In genomic region chr2:42340045-42340937, GRCh38 we compare ENCODE assay signal across 16 cellular contexts. TPM values are rescaled to one million over a fixed set of nuclear protein-coding genes. Genes with fewer than 3 reads are reported as not detected.
DNase-seq lines count a peak whose midpoint lies in the region; ATAC-seq and TF ChIP-seq lines count a peak whose summit lies in the region.
"Had no signal": no experiment of that assay in that cellular context is flagged by ENCODE, and none has a peak within 500 bp of the region (broad histone marks: within the 10 kb centered on the region; RNA-seq: fewer than 3 reads in every experiment).

No MANE protein-coding gene starts in this region.

- peaks cover 10% of the 10 kb centered on the region for H3K4me1 ChIP-seq in CD8-positive, alpha-beta T cell (ENCODE audit: insufficient read depth, low read length)
- H3K4me1 ChIP-seq in H9 (ENCODE audit: insufficient read depth, low read length) (no peaks in the 10 kb centered on the region), neural progenitor cell (peaks cover 10% of the 10 kb centered on the region)
- H3K4me1 ChIP-seq: HAP-1 had no signal

- H3K4me3 Mint-ChIP-seq in CD8-positive, alpha-beta T cell = no peak overlapping the region
- no peak overlapping the region for H3K4me3 Mint-ChIP-seq in H9
- H3K4me3 Mint-ChIP-seq in central memory CD8-positive, alpha-beta T cell = no peak overlapping the region
- H3K4me3 Mint-ChIP-seq in neural progenitor cell = no peak overlapping the region

- no peak for DNase-seq in CD8-positive, alpha-beta T cell
- no peak for DNase-seq in H9
- no peak for DNase-seq in central memory CD8-positive, alpha-beta T cell (ENCODE audit: low spot score in 2 of 2)
- no peak for DNase-seq in neural progenitor cell (ENCODE audit: low spot score)
- no peak for DNase-seq in DMS153 (lab: John Stamatoyannopoulos, UW)
- no peak for DNase-seq in KG1 (lab: John Stamatoyannopoulos, UW)
- DNase-seq: central memory CD4-positive, alpha-beta T cell; EL; left cardiac atrium; NCI-H2029 treated with DMSO at 0.1 percent for 48 hours; NCI-H524; OCI-M1 had no signal

- peaks cover 35% of the 10 kb centered on the region for H3K4me1 Mint-ChIP-seq in CD8-positive, alpha-beta T cell (ENCODE audit: low read depth)
- H3K4me1 Mint-ChIP-seq in H9 = peaks cover 10 to 20% of the 10 kb centered on the region in 2 experiments
- H3K4me1 Mint-ChIP-seq in central memory CD8-positive, alpha-beta T cell = peaks cover 42% of the 10 kb centered on the region
- H3K4me1 Mint-ChIP-seq in neural progenitor cell = peaks cover 36% of the 10 kb centered on the region

- CTCF ChIA-PET in CD8-positive, alpha-beta T cell (lab: Charles Lee) = no interaction called here

- TF ChIP-seq CTCF in CD8-positive, alpha-beta T cell (IDR thresholded peaks at IDR 0.05) = no peak
- TF ChIP-seq CTCF in H9 (conservative IDR thresholded peaks at IDR 0.05) (no peak), neural progenitor cell (IDR thresholded peaks at IDR 0.05) (no peak)

- no peaks in the 10 kb centered on the region for H3K9me3 ChIP-seq in CD8-positive, alpha-beta T cell (ENCODE audit: low read length)
- no peaks in the 10 kb centered on the region for H3K9me3 ChIP-seq in H9 (ENCODE audit: control insufficient read depth, low read depth, low read length)
- H3K9me3 ChIP-seq in neural progenitor cell (ENCODE audit: low read depth) = no peaks in the 10 kb centered on the region
- H3K9me3 ChIP-seq: BLaER1 treated with 17β-estradiol and CSF1 and Interleukin-3, amounts not matched to agents 10 nM and 100 nM; HAP-1 had no signal

- H3K4me3 ChIP-seq in CD8-positive, alpha-beta T cell (ENCODE audit: low read depth, low read length) = no peak overlapping the region
- H3K4me3 ChIP-seq in neural progenitor cell = no peak overlapping the region
- H3K4me3 ChIP-seq: BLaER1 treated with 17β-estradiol and CSF1 and Interleukin-3, amounts not matched to agents 10 nM and 100 nM; HAP-1; SK-N-MC had no signal

- no peak overlapping the region for H3K9ac ChIP-seq in H9 (ENCODE audit: extremely low read depth, insufficient read length, low read length)
- H3K9ac ChIP-seq in neural progenitor cell = no peak overlapping the region
- H3K9ac ChIP-seq: BLaER1 treated with 17β-estradiol and CSF1 and Interleukin-3, amounts not matched to agents 10 nM and 100 nM had no signal

- no CpG with 5 or more reads among the region's 23 CpGs for WGBS in H9 (ENCODE audit: extremely low coverage, insufficient read length, low lambda C conversion rate)

- H3K27ac Mint-ChIP-seq in CD8-positive, alpha-beta T cell = peak overlapping the region; percentile 80
- H3K27ac Mint-ChIP-seq in H9 = peak overlapping the region; percentile 24 to 86 (median 42); a peak in 5 of 7 replicates
- peak overlapping the region; percentile 89 for H3K27ac Mint-ChIP-seq in central memory CD8-positive, alpha-beta T cell (ENCODE audit: low read depth)
- peak overlapping the region; percentile 90 for H3K27ac Mint-ChIP-seq in neural progenitor cell

- no peak overlapping the region for H3K27ac ChIP-seq in CD8-positive, alpha-beta T cell (ENCODE audit: low read depth, low read length)
- H3K27ac ChIP-seq in H9 (ENCODE audit: insufficient read length, low read depth, low read length) (no peak overlapping the region), neural progenitor cell (no peak overlapping the region)
- H3K27ac ChIP-seq: SK-N-MC had no signal

- no peak overlapping the region for H3K14ac ChIP-seq in H9 (ENCODE audit: insufficient read depth, low read length)

- no peak overlapping the region for H2BK5ac ChIP-seq in H9 (ENCODE audit: insufficient read length, low read length)

- H3K4ac ChIP-seq in H9 (ENCODE audit: low read depth, low read length) = no peak overlapping the region

- H3K23ac ChIP-seq in H9 (ENCODE audit: insufficient read length, low read depth, low read length) = no peak overlapping the region

- ATAC-seq in CD8-positive, alpha-beta T cell = no peak
- no peak for ATAC-seq in central memory CD8-positive, alpha-beta T cell (replicated peaks; ENCODE audit: extremely low read depth, poor library complexity, severe bottlenecking)
- no peak for ATAC-seq in GM21737 (IDR thresholded peaks at IDR 0.05; ENCODE audit: unreplicated experiment)
- ATAC-seq: left cardiac atrium had no signal

- no peak overlapping the region for H3K4me2 ChIP-seq in H9 (ENCODE audit: insufficient read depth, insufficient read length, low read length)
- no peak overlapping the region for H3K4me2 ChIP-seq in neural progenitor cell
- H3K4me2 ChIP-seq: BLaER1 treated with 17β-estradiol and CSF1 and Interleukin-3, amounts not matched to agents 10 nM and 100 nM had no signal

- no peak overlapping the region for H4K5ac ChIP-seq in H9 (ENCODE audit: insufficient read length, low read depth, low read length)

- POLR2A ChIA-PET in CD8-positive, alpha-beta T cell (lab: Charles Lee) = interaction anchor here (0.5 kb wide), 1 partner anchor 112 kb away, joined by 4 read pairs; no protein-coding TSS in a partner anchor

- H3F3A ChIP-seq in neural progenitor cell (ENCODE audit: low read depth) = peaks cover 6% of the 10 kb centered on the region

- H3K27me3 ChIP-seq in CD8-positive, alpha-beta T cell (ENCODE audit: insufficient read depth, low read length) = no peaks in the 10 kb centered on the region
- H3K27me3 ChIP-seq in H9 (ENCODE audit: insufficient read depth, low read length) (no peaks in the 10 kb centered on the region), neural progenitor cell (no peaks in the 10 kb centered on the region)
- H3K27me3 ChIP-seq: BLaER1 treated with 17β-estradiol and CSF1 and Interleukin-3, amounts not matched to agents 10 nM and 100 nM had no signal

- H3K9me3 Mint-ChIP-seq in CD8-positive, alpha-beta T cell = no peaks in the 10 kb centered on the region
- no peaks in the 10 kb centered on the region for H3K9me3 Mint-ChIP-seq in H9
- H3K9me3 Mint-ChIP-seq in central memory CD8-positive, alpha-beta T cell = no peaks in the 10 kb centered on the region
- peaks cover 2% of the 10 kb centered on the region for H3K9me3 Mint-ChIP-seq in neural progenitor cell

- H3K36me3 ChIP-seq in CD8-positive, alpha-beta T cell (ENCODE audit: insufficient read depth, low read length) = peaks cover 5% of the 10 kb centered on the region
- no peaks in the 10 kb centered on the region for H3K36me3 ChIP-seq in neural progenitor cell

- H4K8ac ChIP-seq in H9 (replicated peaks; ENCODE audit: insufficient read length, low read depth, low read length) = no peak overlapping the region

- no peak overlapping the region for H3K56ac ChIP-seq in H9 (ENCODE audit: insufficient read length, low read depth, low read length)

- no peaks in the 10 kb centered on the region for H3K27me3 Mint-ChIP-seq in CD8-positive, alpha-beta T cell (ENCODE audit: low read depth)
- no peaks in the 10 kb centered on the region; the same call in 1 of the 2 replicates for H3K27me3 Mint-ChIP-seq in H9 (ENCODE audit: low read depth)
- H3K27me3 Mint-ChIP-seq in central memory CD8-positive, alpha-beta T cell = no peaks in the 10 kb centered on the region
- H3K27me3 Mint-ChIP-seq in neural progenitor cell (ENCODE audit: insufficient read depth, low read depth) = peaks cover 10% of the 10 kb centered on the region

- H3K18ac ChIP-seq in H9 (ENCODE audit: insufficient read length, low read depth, low read length) = no peak overlapping the region

- no peak overlapping the region for H2BK120ac ChIP-seq in H9 (ENCODE audit: low read depth, low read length, poor library complexity, severe bottlenecking)

- H3T11ph ChIP-seq in H9 (ENCODE audit: low read length) = no peak overlapping the region

- no peaks in the 10 kb centered on the region for H3K79me2 ChIP-seq in H9 (ENCODE audit: insufficient read depth, low read length)
- peaks cover 10% of the 10 kb centered on the region for H3K79me2 ChIP-seq in neural progenitor cell (ENCODE audit: low read depth)

- no peak overlapping the region for H2AFZ ChIP-seq in H9 (ENCODE audit: low read length)
- no peak overlapping the region for H2AFZ ChIP-seq in neural progenitor cell (replicated peaks)

- H2BK12ac ChIP-seq in H9 (ENCODE audit: insufficient read length, low read depth, low read length) = no peak overlapping the region

- no peaks in the 10 kb centered on the region for H3K23me2 ChIP-seq in H9 (ENCODE audit: insufficient read length, low read depth, low read length, poor library complexity, severe bottlenecking)

- no peak overlapping the region for H2AK5ac ChIP-seq in H9 (ENCODE audit: insufficient read length, low read length)

- no peak overlapping the region for H2BK20ac ChIP-seq in H9 (ENCODE audit: low read depth, low read length, poor library complexity, severe bottlenecking)

- H3K36me3 Mint-ChIP-seq in CD8-positive, alpha-beta T cell = peaks cover 72% of the 10 kb centered on the region
- H3K36me3 Mint-ChIP-seq in H9 (ENCODE audit: insufficient read depth in 1 of 3, low read depth in 3 of 3) = peaks cover 12 to 20% (median 20%) of the 10 kb centered on the region in 3 experiments; a peak in 6 of 7 replicates
- H3K36me3 Mint-ChIP-seq in central memory CD8-positive, alpha-beta T cell (ENCODE audit: insufficient read depth) = peaks cover 41% of the 10 kb centered on the region
- H3K36me3 Mint-ChIP-seq in neural progenitor cell = peaks cover 39% of the 10 kb centered on the region

- intact Hi-C loops in CD8-positive, alpha-beta T cell (cut with DNase I, micrococcal nuclease) = no loop called here

- H4K91ac ChIP-seq in H9 (ENCODE audit: insufficient read length, low read depth, low read length) = no peak overlapping the region

- no peaks in the 10 kb centered on the region for H3K79me1 ChIP-seq in H9 (ENCODE audit: insufficient read depth, low read depth, low read length, poor library complexity, severe bottlenecking)

- H4K20me1 ChIP-seq in H9 (ENCODE audit: control insufficient read depth, insufficient read depth, insufficient read length) (no peaks in the 10 kb centered on the region), neural progenitor cell (ENCODE audit: low read depth) (peaks cover 8% of the 10 kb centered on the region)

- no peak overlapping the region for H2BK15ac ChIP-seq in H9 (ENCODE audit: low read depth, low read length)

RNA-seq across cellular contexts. Expression of gene COX7A2L, which starts 20.7 kb away (rescaled TPM):
- total RNA-seq in CD8-positive, alpha-beta T cell = 10 to 100 TPM; 56.9 to 60.8 TPM
- total RNA-seq in H9 (2021) = 102 and 103 TPM in 2 replicates
- total RNA-seq in neural progenitor cell (ENCODE audit: low replicate concordance) = 212 and 292 TPM in 2 replicates
